Comparison of ENCODE assay signal across 30 cellular contexts in genomic region chr9:110093871-110094270, GRCh38.
"Had no signal": no experiment of that assay in that cellular context is flagged by ENCODE, and none has a peak within 500 bp of the region (broad histone marks: within the 10 kb centered on the region; RNA-seq: fewer than 3 reads in every experiment).

No MANE protein-coding gene starts in this region.

- H3K4me3 Mint-ChIP-seq: activated CD4-positive, alpha-beta memory T cell treated with anti-CD3 and anti-CD28 coated beads for 36 hours; activated naive CD4-positive, alpha-beta T cell treated with anti-CD3 and anti-CD28 coated beads for 36 hours; activated naive CD8-positive, alpha-beta T cell treated with anti-CD3 and anti-CD28 coated beads for 36 hours; activated T-helper 1 cell treated with anti-CD3 and anti-CD28 coated beads, Interleukin-12 subunit alpha, Interleukin-12 subunit beta, Interleukin-2, Interleukin-4 antibody, amounts not matched to agents 30 ng/mL and 10 ng/mL and 1 ng/mL, durations not matched to agents 14 hours and 24 hours and 36 hours; dendritic cell treated with granulocyte-macrophage colony-stimulating factor and Interleukin-4, amounts not matched to agents 40 ng/mL and 50 ng/mL, for 4 days; endodermal cell; nephron progenitor cell; stimulated activated effector memory CD8-positive, alpha-beta T cell treated with anti-CD3 and anti-CD28 coated beads, Interleukin-12 subunit alpha, Interleukin-12 subunit beta, amount 100 ng/mL, for 72 hours; stimulated activated naive CD8-positive, alpha-beta T cell treated with anti-CD3 and anti-CD28 coated beads, Interleukin-15, amount 100 ng/mL, for 72 hours; T-helper 1 cell treated with Interleukin-12 subunit alpha and Interleukin-12 subunit beta and Interleukin-4 antibody, amounts not matched to agents 30 μg/mL and 1 μg/mL, for 36 hours had no signal

- H3K9me3 ChIP-seq: esophagus muscularis mucosa, pancreas, psoas muscle, sigmoid colon, thyroid gland, upper lobe of left lung had no signal

- H3K4me1 Mint-ChIP-seq: activated naive CD8-positive, alpha-beta T cell treated with anti-CD3 and anti-CD28 coated beads for 36 hours; stimulated activated effector memory CD8-positive, alpha-beta T cell treated with anti-CD3 and anti-CD28 coated beads, Interleukin-12 subunit alpha, Interleukin-12 subunit beta, amount 100 ng/mL, for 72 hours; stimulated activated naive CD8-positive, alpha-beta T cell treated with anti-CD3 and anti-CD28 coated beads, Interleukin-15, amount 100 ng/mL, for 72 hours had no signal

- H3K36me3 ChIP-seq: esophagus muscularis mucosa, pancreas, sigmoid colon, thyroid gland had no signal

- DNase-seq: activated CD4-positive, alpha-beta memory T cell treated with anti-CD3 and anti-CD28 coated beads for 36 hours; activated CD4-positive, alpha-beta T cell treated with anti-CD3 and anti-CD28 coated beads for 48 hours; activated CD8-positive, alpha-beta memory T cell treated with anti-CD3 and anti-CD28 coated beads, Interleukin-2, amount 50 U/mL, for 4 hours; activated effector memory CD4-positive, alpha-beta T cell treated with anti-CD3 and anti-CD28 coated beads, Interleukin-2, amount 50 U/mL, for 16 hours; activated naive CD4-positive, alpha-beta T cell treated with anti-CD3 and anti-CD28 coated beads for 36 hours; activated naive CD8-positive, alpha-beta T cell treated with anti-CD3 and anti-CD28 coated beads for 36 hours; activated T-cell treated with anti-CD3 and anti-CD28 coated beads, Interleukin-2, amount 50 U/mL, for 1 hour; brain microvascular endothelial cell; central memory CD4-positive, alpha-beta T cell; endodermal cell; foreskin melanocyte; kidney glomerular epithelial cell; nephron progenitor cell; pancreas; psoas muscle; sigmoid colon; small intestine; stimulated activated CD4-positive, alpha-beta T cell treated with anti-CD3 and anti-CD28 coated beads, Interleukin-4, amount 100 ng/mL, for 24 hours; stimulated activated naive CD8-positive, alpha-beta T cell treated with anti-CD3 and anti-CD28 coated beads, Interleukin-15, amount 100 ng/mL, for 72 hours; T-helper 9 cell; thyroid gland; upper lobe of left lung had no signal

- H3K4me3 ChIP-seq: esophagus muscularis mucosa, lung, pancreas, psoas muscle, sigmoid colon, thyroid gland, upper lobe of left lung had no signal

- H3K27me3 ChIP-seq: brain microvascular endothelial cell, esophagus muscularis mucosa, pancreas, sigmoid colon, thyroid gland, upper lobe of left lung had no signal

- H3K27ac ChIP-seq: esophagus muscularis mucosa, pancreas, psoas muscle, upper lobe of left lung, VCaP had no signal

- ATAC-seq: left lobe of liver; pancreas; psoas muscle; stimulated activated effector memory CD8-positive, alpha-beta T cell treated with anti-CD3 and anti-CD28 coated beads, Interleukin-12 subunit alpha, Interleukin-12 subunit beta, amount 100 ng/mL, for 72 hours; stimulated activated naive CD8-positive, alpha-beta T cell treated with anti-CD3 and anti-CD28 coated beads, Interleukin-15, amount 100 ng/mL, for 72 hours had no signal

- H3K27me3 Mint-ChIP-seq: activated CD4-positive, alpha-beta memory T cell treated with anti-CD3 and anti-CD28 coated beads for 36 hours; activated naive CD8-positive, alpha-beta T cell treated with anti-CD3 and anti-CD28 coated beads for 36 hours; dendritic cell treated with granulocyte-macrophage colony-stimulating factor and Interleukin-4, amounts not matched to agents 40 ng/mL and 50 ng/mL, for 4 days; stimulated activated naive CD8-positive, alpha-beta T cell treated with anti-CD3 and anti-CD28 coated beads, Interleukin-15, amount 100 ng/mL, for 72 hours had no signal

- H3K36me3 Mint-ChIP-seq: activated CD4-positive, alpha-beta memory T cell treated with anti-CD3 and anti-CD28 coated beads for 36 hours; activated naive CD8-positive, alpha-beta T cell treated with anti-CD3 and anti-CD28 coated beads for 36 hours had no signal

- H3K27ac Mint-ChIP-seq: activated CD4-positive, alpha-beta memory T cell treated with anti-CD3 and anti-CD28 coated beads for 36 hours; activated naive CD4-positive, alpha-beta T cell treated with anti-CD3 and anti-CD28 coated beads for 36 hours; activated naive CD8-positive, alpha-beta T cell treated with anti-CD3 and anti-CD28 coated beads for 36 hours; dendritic cell treated with granulocyte-macrophage colony-stimulating factor and Interleukin-4, amounts not matched to agents 40 ng/mL and 50 ng/mL, for 4 days; endodermal cell; stimulated activated effector memory CD8-positive, alpha-beta T cell treated with anti-CD3 and anti-CD28 coated beads, Interleukin-12 subunit alpha, Interleukin-12 subunit beta, amount 100 ng/mL, for 72 hours; stimulated activated naive CD8-positive, alpha-beta T cell treated with anti-CD3 and anti-CD28 coated beads, Interleukin-15, amount 100 ng/mL, for 72 hours; T-helper 1 cell treated with Interleukin-12 subunit alpha and Interleukin-12 subunit beta and Interleukin-4 antibody, amounts not matched to agents 30 μg/mL and 1 μg/mL, for 36 hours had no signal

- H3K9me3 Mint-ChIP-seq: activated CD4-positive, alpha-beta memory T cell treated with anti-CD3 and anti-CD28 coated beads for 36 hours; activated naive CD4-positive, alpha-beta T cell treated with anti-CD3 and anti-CD28 coated beads for 36 hours; activated naive CD8-positive, alpha-beta T cell treated with anti-CD3 and anti-CD28 coated beads for 36 hours; activated T-helper 1 cell treated with anti-CD3 and anti-CD28 coated beads, Interleukin-12 subunit alpha, Interleukin-12 subunit beta, Interleukin-2, Interleukin-4 antibody, amounts not matched to agents 30 ng/mL and 10 ng/mL and 1 ng/mL, durations not matched to agents 14 hours and 24 hours and 36 hours; dendritic cell treated with granulocyte-macrophage colony-stimulating factor and Interleukin-4, amounts not matched to agents 40 ng/mL and 50 ng/mL, for 4 days; endodermal cell; nephron progenitor cell; stimulated activated effector memory CD8-positive, alpha-beta T cell treated with anti-CD3 and anti-CD28 coated beads, Interleukin-12 subunit alpha, Interleukin-12 subunit beta, amount 100 ng/mL, for 72 hours; stimulated activated naive CD8-positive, alpha-beta T cell treated with anti-CD3 and anti-CD28 coated beads, Interleukin-15, amount 100 ng/mL, for 72 hours; T-helper 1 cell treated with Interleukin-12 subunit alpha and Interleukin-12 subunit beta and Interleukin-4 antibody, amounts not matched to agents 30 μg/mL and 1 μg/mL, for 36 hours had no signal
